In genomic region chr3:111956995-111957736, GRCh38 we compare ENCODE assay signal across 23 cellular contexts. TPM values are rescaled to one million over a fixed set of nuclear protein-coding genes. Genes with fewer than 3 reads are reported as not detected.
DNase-seq lines count a peak whose midpoint lies in the region; ATAC-seq and TF ChIP-seq lines count a peak whose summit lies in the region.
"Had no signal": no experiment of that assay in that cellular context is flagged by ENCODE, and none has a peak within 500 bp of the region (broad histone marks: within the 10 kb centered on the region; RNA-seq: fewer than 3 reads in every experiment).

No MANE protein-coding gene starts in this region.

- no peak for DNase-seq in HFFc6
- DNase-seq in NCI-H69 (lab: John Stamatoyannopoulos, UW) = peak; percentile 60
- DNase-seq in endodermal cell = no peak
- no peak for DNase-seq in neural crest cell (ENCODE audit: low read depth, low spot score)
- no peak for DNase-seq in right atrium auricular region (ENCODE audit: low spot score)
- DNase-seq: activated CD4-positive, alpha-beta T cell treated with anti-CD3 and anti-CD28 coated beads for 48 hours; activated naive CD8-positive, alpha-beta T cell treated with anti-CD3 and anti-CD28 coated beads for 36 hours; activated T-cell treated with anti-CD3 and anti-CD28 coated beads, Interleukin-2, amount 50 U/mL, for 1 hour; effector memory CD8-positive, alpha-beta T cell; EL; KG1; NCI-H1694 treated with DMSO at 0.1 percent for 48 hours had no signal

- H3K4me3 Mint-ChIP-seq in HFFc6 (no peak overlapping the region), endodermal cell (no peak overlapping the region), neural crest cell (peak overlapping the region; percentile 72)
- H3K4me3 Mint-ChIP-seq: activated naive CD8-positive, alpha-beta T cell treated with anti-CD3 and anti-CD28 coated beads for 36 hours; effector memory CD8-positive, alpha-beta T cell; stimulated activated naive CD8-positive, alpha-beta T cell treated with anti-CD3 and anti-CD28 coated beads, Interleukin-15, Interleukin-2, amounts not matched to agents 100 ng/mL and 50 ng/mL, for 24 hours had no signal

- no peak for TF ChIP-seq CTCF in HFFc6 (IDR thresholded peaks at IDR 0.05)
- no peak for TF ChIP-seq CTCF in endodermal cell (conservative IDR thresholded peaks at IDR 0.05)
- no peak for TF ChIP-seq CTCF in neural crest cell (conservative IDR thresholded peaks at IDR 0.05)
- no peak for TF ChIP-seq CTCF in right atrium auricular region (IDR thresholded peaks at IDR 0.05)

- H3K9me3 ChIP-seq in endodermal cell (ENCODE audit: control insufficient read depth, low read length) (no peaks in the 10 kb centered on the region), right atrium auricular region (no peaks in the 10 kb centered on the region)
- H3K9me3 ChIP-seq: BLaER1 treated with 17β-estradiol and CSF1 and Interleukin-3, amounts not matched to agents 10 nM and 100 nM; vagina had no signal

- 64 to 73% methylated on average over 3 to 4 of the region's 4 CpGs for WGBS in endodermal cell (ENCODE audit: insufficient coverage in 1 of 2, insufficient read length in 1 of 2), 2 experiments

- peaks cover 54% of the 10 kb centered on the region for H3K36me3 ChIP-seq in endodermal cell (ENCODE audit: control insufficient read depth, insufficient read depth, low read length)
- H3K36me3 ChIP-seq in right atrium auricular region = peaks cover 8% of the 10 kb centered on the region

- peak overlapping the region; percentile 99 for H3K27ac ChIP-seq in endodermal cell (ENCODE audit: low read depth, low read length)
- no peak overlapping the region for H3K27ac ChIP-seq in right atrium auricular region
- H3K27ac ChIP-seq: BLaER1 treated with 17β-estradiol and CSF1 and Interleukin-3, amounts not matched to agents 10 nM and 100 nM; vagina had no signal

- H3K27me3 Mint-ChIP-seq in HFFc6 (ENCODE audit: insufficient read depth) (no peaks in the 10 kb centered on the region), endodermal cell (ENCODE audit: insufficient read depth) (no peaks in the 10 kb centered on the region), neural crest cell (ENCODE audit: low read depth) (no peaks in the 10 kb centered on the region)
- H3K27me3 Mint-ChIP-seq: activated naive CD8-positive, alpha-beta T cell treated with anti-CD3 and anti-CD28 coated beads for 36 hours; effector memory CD8-positive, alpha-beta T cell; stimulated activated naive CD8-positive, alpha-beta T cell treated with anti-CD3 and anti-CD28 coated beads, Interleukin-15, Interleukin-2, amounts not matched to agents 100 ng/mL and 50 ng/mL, for 24 hours had no signal

- H3K4me1 ChIP-seq in endodermal cell (ENCODE audit: control insufficient read depth, insufficient read depth, low read length) = no peaks in the 10 kb centered on the region
- no peaks in the 10 kb centered on the region for H3K4me1 ChIP-seq in right atrium auricular region
- H3K4me1 ChIP-seq: BLaER1 treated with 17β-estradiol and CSF1 and Interleukin-3, amounts not matched to agents 10 nM and 100 nM had no signal

- H3K4me3 ChIP-seq in endodermal cell (ENCODE audit: low read length) (no peak overlapping the region), right atrium auricular region (no peak overlapping the region)
- H3K4me3 ChIP-seq: BLaER1 treated with 17β-estradiol and CSF1 and Interleukin-3, amounts not matched to agents 10 nM and 100 nM; skin epidermis; vagina had no signal

- H3K4me1 Mint-ChIP-seq in HFFc6 (ENCODE audit: low read depth) (peaks cover 35% of the 10 kb centered on the region), endodermal cell (peaks cover 38% of the 10 kb centered on the region), neural crest cell (peaks cover 62% of the 10 kb centered on the region)
- H3K4me1 Mint-ChIP-seq: activated naive CD8-positive, alpha-beta T cell treated with anti-CD3 and anti-CD28 coated beads for 36 hours had no signal

- H3K36me3 Mint-ChIP-seq in HFFc6 (ENCODE audit: low read depth) = peaks cover 43% of the 10 kb centered on the region
- H3K36me3 Mint-ChIP-seq in endodermal cell (ENCODE audit: low read depth) = peaks cover 25% of the 10 kb centered on the region
- H3K36me3 Mint-ChIP-seq in neural crest cell (ENCODE audit: low read depth) = peaks cover 9% of the 10 kb centered on the region
- H3K36me3 Mint-ChIP-seq: activated naive CD8-positive, alpha-beta T cell treated with anti-CD3 and anti-CD28 coated beads for 36 hours had no signal

- H3K27me3 ChIP-seq in endodermal cell (ENCODE audit: control insufficient read depth, insufficient read depth, low read length, poor library complexity, severe bottlenecking) = no peaks in the 10 kb centered on the region
- no peaks in the 10 kb centered on the region for H3K27me3 ChIP-seq in right atrium auricular region
- H3K27me3 ChIP-seq: BLaER1 treated with 17β-estradiol and CSF1 and Interleukin-3, amounts not matched to agents 10 nM and 100 nM; vagina had no signal

- ATAC-seq in GM21825 (IDR thresholded peaks at IDR 0.05; ENCODE audit: unreplicated experiment) (no peak), GM18909 (IDR thresholded peaks at IDR 0.05; ENCODE audit: poor library complexity, unreplicated experiment) (no peak)
- ATAC-seq: effector memory CD8-positive, alpha-beta T cell; Right ventricle myocardium inferior had no signal

- H3K9me3 Mint-ChIP-seq in HFFc6 = no peaks in the 10 kb centered on the region
- H3K9me3 Mint-ChIP-seq in endodermal cell = no peaks in the 10 kb centered on the region
- H3K9me3 Mint-ChIP-seq in neural crest cell = peaks cover 2% of the 10 kb centered on the region
- H3K9me3 Mint-ChIP-seq: activated naive CD8-positive, alpha-beta T cell treated with anti-CD3 and anti-CD28 coated beads for 36 hours; effector memory CD8-positive, alpha-beta T cell; stimulated activated naive CD8-positive, alpha-beta T cell treated with anti-CD3 and anti-CD28 coated beads, Interleukin-15, Interleukin-2, amounts not matched to agents 100 ng/mL and 50 ng/mL, for 24 hours had no signal

- H3K27ac Mint-ChIP-seq in HFFc6 (peak overlapping the region; percentile 16; the same call in 1 of the 2 replicates), endodermal cell (no peak overlapping the region), neural crest cell (ENCODE audit: unreplicated experiment) (peak overlapping the region; percentile 79)
- H3K27ac Mint-ChIP-seq: activated naive CD8-positive, alpha-beta T cell treated with anti-CD3 and anti-CD28 coated beads for 36 hours; stimulated activated naive CD8-positive, alpha-beta T cell treated with anti-CD3 and anti-CD28 coated beads, Interleukin-15, Interleukin-2, amounts not matched to agents 100 ng/mL and 50 ng/mL, for 24 hours had no signal

- H3K9ac ChIP-seq in endodermal cell (ENCODE audit: extremely low read depth, low read length, poor library complexity, severe bottlenecking) = no peak overlapping the region
- H3K9ac ChIP-seq: BLaER1 treated with 17β-estradiol and CSF1 and Interleukin-3, amounts not matched to agents 10 nM and 100 nM had no signal

RNA-seq across cellular contexts. Expression of gene ABHD10, which starts 21.7 kb away (rescaled TPM):
- total RNA-seq in HFFc6 (2021; fragmentation: NEBNext Ultra II Directional; extraction: Animal tissue kit (Norgen Biotek cat#: 25700)) = 10 to 100 TPM; 39.5 to 44.5 (median 41.3) TPM
- total RNA-seq in endodermal cell (10 to 100 TPM; 27.9 to 38.1 TPM), neural crest cell (52.7 and 55.6 TPM in 2 replicates), right atrium auricular region (10 to 100 TPM; 15.3 to 20.8 TPM)
- 66.3 TPM for polyA plus RNA-seq in endodermal cell (2013, experiment 1 of 2)
- polyA plus RNA-seq in endodermal cell (2013, experiment 2 of 2) = 56.1 TPM

RNA-seq across cellular contexts. Expression of gene TAGLN3, which starts 41.6 kb away (rescaled TPM):
- under 1 TPM in 3 of 6 experiments, not detected in 3; 0.26 to 0.63 (median 0.43) TPM for total RNA-seq in HFFc6 (2021; fragmentation: NEBNext Ultra II Directional; extraction: Animal tissue kit (Norgen Biotek cat#: 25700))
- total RNA-seq in endodermal cell = 1 to 10 TPM; 1.4 to 3.7 TPM
- polyA plus RNA-seq in endodermal cell (2013, experiment 1 of 2) = 294 TPM
- polyA plus RNA-seq in endodermal cell (2013, experiment 2 of 2) = 279 TPM
- total RNA-seq in neural crest cell = 62.6 and 70.2 TPM in 2 replicates
- total RNA-seq in right atrium auricular region = not detected
- total RNA-seq: fibroblast of villous mesenchyme, H4, mesenteric fat pad, osteocyte, Right ventricle myocardium inferior had no signal

Comparison
In these comparisons a context has a peak if more than half of its experiments do, and no peak if none do; other contexts are left out.
1. RNA of gene TAGLN3, which starts 41.6 kb away (total RNA-seq): 62.6 to 70.2 TPM in neural crest cell; 1.4 to 3.7 TPM in endodermal cell, 0.26 to 0.63 TPM in HFFc6 and not detected in right atrium auricular region; every median in the first group is over 10 times any median in the second.